In the genomic region with DNA sequence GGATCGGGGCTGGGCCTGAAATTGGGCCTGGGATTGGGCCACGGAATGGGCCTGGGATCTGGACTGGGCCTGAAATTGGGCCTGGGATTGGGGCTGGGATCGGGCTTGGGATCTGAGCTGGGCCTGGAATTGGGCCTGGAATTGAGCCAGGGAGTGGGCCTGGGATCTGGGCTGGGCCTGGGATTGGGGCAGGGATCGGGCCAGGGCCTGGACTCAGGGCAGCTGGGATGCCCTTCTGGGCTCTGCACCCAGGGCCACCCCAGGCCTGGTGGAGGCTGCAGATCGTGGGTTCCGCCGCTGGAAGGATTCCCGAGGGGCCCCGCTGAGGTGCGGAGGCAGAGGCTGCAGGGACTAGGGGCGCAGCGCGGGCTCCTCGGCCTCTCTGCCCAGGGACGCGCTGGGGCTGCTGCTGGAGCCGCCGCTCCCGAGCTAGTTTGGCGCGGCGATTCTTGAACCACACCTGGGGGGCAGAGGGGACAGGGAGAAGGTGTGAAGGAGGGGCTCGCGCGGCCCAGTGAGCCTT, we compare ENCODE assay signal across 1 cellular context.
TF ChIP-seq lines count a peak whose summit lies in the region.

No MANE protein-coding gene starts in this region.

TF ChIP-seq in GM23338, 12 proteins besides CTCF, POLR2A, EP300 and RAD21:
- TF ChIP-seq STAT1 (IDR thresholded peaks at IDR 0.05; ENCODE audit: unreplicated experiment) (no peak), EZH2phosphoT487 (IDR thresholded peaks at IDR 0.05; ENCODE audit: unreplicated experiment) (no peak), ZNF114 (CRISPR knock-in tag; IDR thresholded peaks at IDR 0.05) (no peak)
- TF ChIP-seq, protein P1, sequence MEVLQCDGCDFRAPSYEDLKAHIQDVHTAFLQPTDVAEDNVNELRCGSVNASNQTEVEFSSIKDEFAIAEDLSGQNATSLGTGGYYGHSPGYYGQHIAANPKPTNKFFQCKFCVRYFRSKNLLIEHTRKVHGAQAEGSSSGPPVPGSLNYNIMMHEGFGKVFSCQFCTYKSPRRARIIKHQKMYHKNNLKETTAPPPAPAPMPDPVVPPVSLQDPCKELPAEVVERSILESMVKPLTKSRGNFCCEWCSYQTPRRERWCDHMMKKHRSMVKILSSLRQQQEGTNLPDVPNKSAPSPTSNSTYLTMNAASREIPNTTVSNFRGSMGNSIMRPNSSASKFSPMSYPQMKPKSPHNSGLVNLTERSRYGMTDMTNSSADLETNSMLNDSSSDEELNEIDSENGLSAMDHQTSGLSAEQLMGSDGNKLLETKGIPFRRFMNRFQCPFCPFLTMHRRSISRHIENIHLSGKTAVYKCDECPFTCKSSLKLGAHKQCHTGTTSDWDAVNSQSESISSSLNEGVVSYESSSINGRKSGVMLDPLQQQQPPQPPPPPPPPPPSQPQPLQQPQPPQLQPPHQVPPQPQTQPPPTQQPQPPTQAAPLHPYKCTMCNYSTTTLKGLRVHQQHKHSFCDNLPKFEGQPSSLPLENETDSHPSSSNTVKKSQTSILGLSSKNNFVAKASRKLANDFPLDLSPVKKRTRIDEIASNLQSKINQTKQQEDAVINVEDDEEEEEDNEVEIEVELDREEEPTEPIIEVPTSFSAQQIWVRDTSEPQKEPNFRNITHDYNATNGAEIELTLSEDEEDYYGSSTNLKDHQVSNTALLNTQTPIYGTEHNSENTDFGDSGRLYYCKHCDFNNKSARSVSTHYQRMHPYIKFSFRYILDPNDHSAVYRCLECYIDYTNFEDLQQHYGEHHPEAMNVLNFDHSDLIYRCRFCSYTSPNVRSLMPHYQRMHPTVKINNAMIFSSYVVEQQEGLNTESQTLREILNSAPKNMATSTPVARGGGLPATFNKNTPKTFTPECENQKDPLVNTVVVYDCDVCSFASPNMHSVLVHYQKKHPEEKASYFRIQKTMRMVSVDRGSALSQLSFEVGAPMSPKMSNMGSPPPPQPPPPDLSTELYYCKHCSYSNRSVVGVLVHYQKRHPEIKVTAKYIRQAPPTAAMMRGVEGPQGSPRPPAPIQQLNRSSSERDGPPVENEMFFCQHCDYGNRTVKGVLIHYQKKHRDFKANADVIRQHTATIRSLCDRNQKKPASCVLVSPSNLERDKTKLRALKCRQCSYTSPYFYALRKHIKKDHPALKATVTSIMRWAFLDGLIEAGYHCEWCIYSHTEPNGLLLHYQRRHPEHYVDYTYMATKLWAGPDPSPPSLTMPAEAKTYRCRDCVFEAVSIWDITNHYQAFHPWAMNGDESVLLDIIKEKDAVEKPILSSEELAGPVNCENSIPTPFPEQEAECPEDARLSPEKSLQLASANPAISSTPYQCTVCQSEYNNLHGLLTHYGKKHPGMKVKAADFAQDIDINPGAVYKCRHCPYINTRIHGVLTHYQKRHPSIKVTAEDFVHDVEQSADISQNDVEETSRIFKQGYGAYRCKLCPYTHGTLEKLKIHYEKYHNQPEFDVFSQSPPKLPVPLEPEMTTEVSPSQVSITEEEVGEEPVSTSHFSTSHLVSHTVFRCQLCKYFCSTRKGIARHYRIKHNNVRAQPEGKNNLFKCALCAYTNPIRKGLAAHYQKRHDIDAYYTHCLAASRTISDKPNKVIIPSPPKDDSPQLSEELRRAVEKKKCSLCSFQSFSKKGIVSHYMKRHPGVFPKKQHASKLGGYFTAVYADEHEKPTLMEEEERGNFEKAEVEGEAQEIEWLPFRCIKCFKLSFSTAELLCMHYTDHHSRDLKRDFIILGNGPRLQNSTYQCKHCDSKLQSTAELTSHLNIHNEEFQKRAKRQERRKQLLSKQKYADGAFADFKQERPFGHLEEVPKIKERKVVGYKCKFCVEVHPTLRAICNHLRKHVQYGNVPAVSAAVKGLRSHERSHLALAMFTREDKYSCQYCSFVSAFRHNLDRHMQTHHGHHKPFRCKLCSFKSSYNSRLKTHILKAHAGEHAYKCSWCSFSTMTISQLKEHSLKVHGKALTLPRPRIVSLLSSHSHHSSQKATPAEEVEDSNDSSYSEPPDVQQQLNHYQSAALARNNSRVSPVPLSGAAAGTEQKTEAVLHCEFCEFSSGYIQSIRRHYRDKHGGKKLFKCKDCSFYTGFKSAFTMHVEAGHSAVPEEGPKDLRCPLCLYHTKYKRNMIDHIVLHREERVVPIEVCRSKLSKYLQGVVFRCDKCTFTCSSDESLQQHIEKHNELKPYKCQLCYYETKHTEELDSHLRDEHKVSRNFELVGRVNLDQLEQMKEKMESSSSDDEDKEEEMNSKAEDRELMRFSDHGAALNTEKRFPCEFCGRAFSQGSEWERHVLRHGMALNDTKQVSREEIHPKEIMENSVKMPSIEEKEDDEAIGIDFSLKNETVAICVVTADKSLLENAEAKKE (CRISPR knock-in tag; IDR thresholded peaks at IDR 0.05) = no peak
